Comparison of ENCODE assay signal across 18 cellular contexts in the genomic region with DNA sequence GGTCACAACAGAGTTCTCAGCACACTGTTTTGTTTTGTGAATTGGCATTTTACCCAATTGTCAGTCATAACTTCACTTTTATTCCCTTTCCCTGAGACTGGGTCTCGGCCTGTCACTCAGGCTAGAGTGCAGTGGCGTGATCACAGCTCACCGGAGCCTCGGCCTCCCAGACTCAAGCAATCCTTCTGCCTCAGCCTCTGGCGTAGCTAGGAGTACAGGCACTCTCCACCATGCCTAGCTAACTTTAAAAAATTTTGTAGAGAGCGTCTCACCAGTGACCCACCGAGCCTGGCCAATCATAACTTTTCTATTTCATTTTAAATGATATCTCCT. TPM values are rescaled to one million over a fixed set of nuclear protein-coding genes. Genes with fewer than 3 reads are reported as not detected.
"Had no signal": no experiment of that assay in that cellular context is flagged by ENCODE, and none has a peak within 500 bp of the region (broad histone marks: within the 10 kb centered on the region; RNA-seq: fewer than 3 reads in every experiment).

No MANE protein-coding gene starts in this region.

- H2AFZ ChIP-seq: parathyroid adenoma had no signal

- H3K27ac ChIP-seq: left ventricle myocardium inferior, parathyroid adenoma, right atrium auricular region, stomach, thoracic aorta had no signal

- H3K27me3 Mint-ChIP-seq: activated T-cell treated with anti-CD3 and anti-CD28 coated beads, Interleukin-2, amount 50 U/mL, for 24 hours; dendritic cell treated with granulocyte-macrophage colony-stimulating factor and Interleukin-4, amounts not matched to agents 40 ng/mL and 50 ng/mL, for 4 days had no signal

- DNase-seq: activated CD4-positive, alpha-beta T cell treated with anti-CD3 and anti-CD28 coated beads, Interleukin-2, amount 10 ng/mL, durations not matched to agents 7 days and 5 days; activated CD4-positive, CD25-positive, alpha-beta regulatory T cell; activated effector memory CD4-positive, alpha-beta T cell treated with anti-CD3 and anti-CD28 coated beads, Interleukin-2, amount 50 U/mL, for 16 hours; activated T-cell treated with anti-CD3 and anti-CD28 coated beads, Interleukin-2, amount 50 U/mL, for 24 hours; amygdala; cerebellar nuclear complex; erythroblast; hypothalamus; left ventricle myocardium inferior; small intestine had no signal

- H3K36me3 Mint-ChIP-seq: activated naive CD4-positive, alpha-beta T cell treated with anti-CD3 and anti-CD28 coated beads, Interleukin-2, amount 50 U/mL, for 72 hours; memory B cell had no signal

- H3K36me3 ChIP-seq: left ventricle myocardium inferior, right atrium auricular region, stomach, thoracic aorta had no signal

- ATAC-seq: activated naive CD4-positive, alpha-beta T cell treated with anti-CD3 and anti-CD28 coated beads, Interleukin-2, amount 50 U/mL, for 72 hours had no signal

- H3K9me3 Mint-ChIP-seq: activated CD4-positive, alpha-beta T cell treated with anti-CD3 and anti-CD28 coated beads, Interleukin-2, amount 10 ng/mL, durations not matched to agents 7 days and 5 days; activated naive CD4-positive, alpha-beta T cell treated with anti-CD3 and anti-CD28 coated beads, Interleukin-2, amount 50 U/mL, for 72 hours; activated T-cell treated with anti-CD3 and anti-CD28 coated beads, Interleukin-2, amount 50 U/mL, for 24 hours; dendritic cell treated with granulocyte-macrophage colony-stimulating factor and Interleukin-4, amounts not matched to agents 40 ng/mL and 50 ng/mL, for 4 days; memory B cell had no signal

- H3K27me3 ChIP-seq: right atrium auricular region, stomach had no signal

- H3K27ac Mint-ChIP-seq: activated CD4-positive, alpha-beta T cell treated with anti-CD3 and anti-CD28 coated beads, Interleukin-2, amount 10 ng/mL, durations not matched to agents 7 days and 5 days; activated naive CD4-positive, alpha-beta T cell treated with anti-CD3 and anti-CD28 coated beads, Interleukin-2, amount 50 U/mL, for 72 hours; activated T-cell treated with anti-CD3 and anti-CD28 coated beads, Interleukin-2, amount 50 U/mL, for 24 hours; dendritic cell treated with granulocyte-macrophage colony-stimulating factor and Interleukin-4, amounts not matched to agents 40 ng/mL and 50 ng/mL, for 4 days; memory B cell had no signal

- H3K4me3 Mint-ChIP-seq: activated CD4-positive, alpha-beta T cell treated with anti-CD3 and anti-CD28 coated beads, Interleukin-2, amount 10 ng/mL, durations not matched to agents 7 days and 5 days; activated T-cell treated with anti-CD3 and anti-CD28 coated beads, Interleukin-2, amount 50 U/mL, for 24 hours; dendritic cell treated with granulocyte-macrophage colony-stimulating factor and Interleukin-4, amounts not matched to agents 40 ng/mL and 50 ng/mL, for 4 days; memory B cell had no signal

- H3K9me3 ChIP-seq: left ventricle myocardium inferior, right atrium auricular region, stomach, thoracic aorta had no signal

- H3K4me3 ChIP-seq: left ventricle myocardium inferior, right atrium auricular region, stomach, thoracic aorta had no signal

- H3K79me2 ChIP-seq: parathyroid adenoma had no signal

- H3K9ac ChIP-seq: parathyroid adenoma had no signal

RNA-seq across cellular contexts. Expression of gene TRIM71, which starts 26.5 kb away (rescaled TPM):
- total RNA-seq: activated CD4-positive, alpha-beta T cell treated with anti-CD3 and anti-CD28 coated beads, Interleukin-2, amount 10 ng/mL, durations not matched to agents 7 days and 5 days; left ventricle myocardium inferior; right atrium auricular region; thoracic aorta had no signal
- polyA plus RNA-seq: keratinocyte had no signal
